Comparison of ENCODE assay signal across 2 cellular contexts in genomic region chr2:42139141-42139540, GRCh38.
TF ChIP-seq lines count a peak whose summit lies in the region.

No MANE protein-coding gene starts in this region.

TF ChIP-seq in A549, 52 proteins besides CTCF, POLR2A, EP300 and RAD21 (continued from another document):
- no peak for TF ChIP-seq ELK1 (IDR thresholded peaks at IDR 0.05; ENCODE audit: low read depth, low read length)
- no peak for TF ChIP-seq EHF (CRISPR knock-in tag; IDR thresholded peaks at IDR 0.05)
- no peak for TF ChIP-seq HOXA7 (CRISPR knock-in tag; IDR thresholded peaks at IDR 0.05)
- TF ChIP-seq FOXS1 (CRISPR knock-in tag; IDR thresholded peaks at IDR 0.05), result no peak
- TF ChIP-seq RFX5 (IDR thresholded peaks at IDR 0.05), result no peak
- no peak for TF ChIP-seq CBX2 (IDR thresholded peaks at IDR 0.05; ENCODE audit: borderline replicate concordance, low read depth)
- TF ChIP-seq HOXB13 (CRISPR knock-in tag; IDR thresholded peaks at IDR 0.05; ENCODE audit: low read depth), result no peak
- no peak for TF ChIP-seq REST (IDR thresholded peaks at IDR 0.05)
- no peak for TF ChIP-seq NPAS2 (CRISPR knock-in tag; IDR thresholded peaks at IDR 0.05; ENCODE audit: borderline replicate concordance)
- TF ChIP-seq MAZ (IDR thresholded peaks at IDR 0.05; ENCODE audit: borderline replicate concordance, low read depth, low read length), result no peak
- no peak for TF ChIP-seq HEYL (CRISPR knock-in tag; IDR thresholded peaks at IDR 0.05)
- TF ChIP-seq HOXB5 (CRISPR knock-in tag; IDR thresholded peaks at IDR 0.05), result no peak
- no peak for TF ChIP-seq MAX (IDR thresholded peaks at IDR 0.05)

TF ChIP-seq in HCT116, 20 proteins besides CTCF, POLR2A, EP300 and RAD21:
- no peak for TF ChIP-seq REST (IDR thresholded peaks at IDR 0.05; ENCODE audit: low read depth)
- TF ChIP-seq MAX (IDR thresholded peaks at IDR 0.05), result no peak
- no peak for TF ChIP-seq FOSL1 (IDR thresholded peaks at IDR 0.05; ENCODE audit: low read depth)
- no peak for TF ChIP-seq EGR1 (IDR thresholded peaks at IDR 0.05; ENCODE audit: low read depth)
- TF ChIP-seq EZH2phosphoT487 (IDR thresholded peaks at IDR 0.05; ENCODE audit: borderline replicate concordance), result no peak
- no peak for TF ChIP-seq SP1 (IDR thresholded peaks at IDR 0.05; ENCODE audit: low read depth)
- no peak for TF ChIP-seq CBX3 (IDR thresholded peaks at IDR 0.05; ENCODE audit: low read depth)
- TF ChIP-seq YY1 (IDR thresholded peaks at IDR 0.05; ENCODE audit: extremely low read depth, insufficient replicate concordance, low read depth, low read length), result no peak
- TF ChIP-seq POLR2AphosphoS5 (IDR thresholded peaks at IDR 0.05; ENCODE audit: low read depth, low read length), result no peak
- TF ChIP-seq SIN3A (IDR thresholded peaks at IDR 0.05; ENCODE audit: low read depth), result no peak
- no peak for TF ChIP-seq ATF3 (IDR thresholded peaks at IDR 0.05)
